Comparison of ENCODE assay signal across 8 cellular contexts in the genomic region with DNA sequence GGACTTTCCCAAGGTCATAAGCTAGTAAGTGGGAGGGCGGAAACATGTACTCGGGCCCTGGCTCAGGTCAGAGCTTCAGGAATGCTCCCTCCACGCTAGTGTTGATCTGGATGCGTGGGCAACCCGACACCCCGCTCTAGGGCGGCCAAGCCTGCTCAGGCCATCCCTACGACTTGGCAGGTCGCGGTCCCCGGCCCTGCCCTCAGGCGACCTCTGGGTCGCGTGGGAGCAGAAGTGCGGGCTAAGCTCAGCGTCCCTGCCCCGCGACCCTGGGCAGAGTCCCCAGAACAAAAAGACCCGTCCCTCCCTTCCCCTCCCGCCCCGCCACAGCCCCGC. TPM values are rescaled to one million over a fixed set of nuclear protein-coding genes. Genes with fewer than 3 reads are reported as not detected.
DNase-seq lines count a peak whose midpoint lies in the region; ATAC-seq and TF ChIP-seq lines count a peak whose summit lies in the region.

No MANE protein-coding gene starts in this region.

- TF ChIP-seq CTCF in AG09309 (IDR thresholded peaks at IDR 0.05; ENCODE audit: control insufficient read depth, insufficient read depth, low read depth, low read length, missing control alignments) = no peak
- no peak for TF ChIP-seq CTCF in nephron (IDR thresholded peaks at IDR 0.05; ENCODE audit: unreplicated experiment in 3 of 3)

- H3K27me3 Mint-ChIP-seq in nephron (ENCODE audit: low read depth) = peaks cover 4% of the 10 kb centered on the region

- H3K9me3 Mint-ChIP-seq in nephron = no peaks in the 10 kb centered on the region

- peak overlapping the region; percentile 96 for H3K27ac Mint-ChIP-seq in nephron

- peak overlapping the region; percentile 83 to 90 (median 88) for H3K4me3 Mint-ChIP-seq in nephron

- DNase-seq in AG09309 (ENCODE audit: low read depth) = peak; percentile 94
- DNase-seq in SJCRH30 = peak in 1 of 2 experiments; percentile 68
- DNase-seq in erythroblast (lab: John Stamatoyannopoulos, UW) = no peak
- no peak for DNase-seq in DMS114 treated with DMSO at 0.1 percent for 48 hours (lab: John Stamatoyannopoulos, UW; ENCODE audit: unreplicated experiment)
- DNase-seq in cerebellar nuclear complex (lab: John Stamatoyannopoulos, UW) = no peak

- peak; percentile 20 for TF ChIP-seq POLR2A in erythroblast (IDR thresholded peaks at IDR 0.05; ENCODE audit: low read length)

- no peaks in the 10 kb centered on the region for H3K36me3 Mint-ChIP-seq in nephron (ENCODE audit: low read depth)

- ATAC-seq in GM18861 (IDR thresholded peaks at IDR 0.05; ENCODE audit: unreplicated experiment) (peak; percentile 7), HG03097 (IDR thresholded peaks at IDR 0.05; ENCODE audit: low FRiP score, unreplicated experiment) (peak; percentile 13)

- H3K4me3 ChIP-seq in AG09309 (ENCODE audit: control insufficient read depth, low read depth, low read length) (peak overlapping the region; percentile 65), SJCRH30 (peak overlapping the region; percentile 66)

- H3K9me3 ChIP-seq in SJCRH30 (replicated peaks) = no peaks in the 10 kb centered on the region

- H3K27me3 ChIP-seq in SJCRH30 = no peaks in the 10 kb centered on the region

- no peaks in the 10 kb centered on the region for H3K36me3 ChIP-seq in SJCRH30

- peak overlapping the region; percentile 86 for H3K27ac ChIP-seq in SJCRH30

- H3K4me1 ChIP-seq in SJCRH30 = no peaks in the 10 kb centered on the region

- peaks cover 24% of the 10 kb centered on the region for H3K4me1 Mint-ChIP-seq in nephron

RNA-seq across cellular contexts. Expression of gene TEF, which starts 0.8 kb away (rescaled TPM):
- total RNA-seq in SJCRH30 (2014; rRNA removed; shearing (Covaris generic)) = 6.0 and 7.4 TPM in 2 replicates
